Comparison of ENCODE assay signal across 9 cellular contexts in genomic region chr2:218168635-218169462, GRCh38. TPM values are rescaled to one million over a fixed set of nuclear protein-coding genes. Genes with fewer than 3 reads are reported as not detected.
DNase-seq lines count a peak whose midpoint lies in the region; ATAC-seq, FAIRE-seq and TF ChIP-seq lines count a peak whose summit lies in the region.
"Had no signal": no experiment of that assay in that cellular context is flagged by ENCODE, and none has a peak within 500 bp of the region (broad histone marks: within the 10 kb centered on the region; RNA-seq: fewer than 3 reads in every experiment).

No MANE protein-coding gene starts in this region.

- TF ChIP-seq CTCF in SU-DHL-6 (IDR thresholded peaks at IDR 0.05; ENCODE audit: insufficient read depth, low read length, poor library complexity, severe bottlenecking): peak; percentile 86

- H3K9ac ChIP-seq in SU-DHL-6 (ENCODE audit: low read length): no peak overlapping the region
- H3K9ac ChIP-seq: BLaER1 had no signal

- no peak for FAIRE-seq in HTR-8/SVneo (lab: Jason Lieb, UNC)

- no peak overlapping the region for H3K27ac ChIP-seq in SU-DHL-6 (ENCODE audit: low read depth, low read length)
- H3K27ac ChIP-seq: BLaER1 had no signal

- H3K27me3 ChIP-seq in SU-DHL-6 (ENCODE audit: low read length): no peaks in the 10 kb centered on the region
- H3K27me3 ChIP-seq: BLaER1 had no signal

- no peaks in the 10 kb centered on the region for H3K79me2 ChIP-seq in SU-DHL-6 (ENCODE audit: insufficient read depth, low read length)

- no peak overlapping the region for H3K4me2 ChIP-seq in SU-DHL-6 (ENCODE audit: low read depth, low read length, poor library complexity, severe bottlenecking)
- H3K4me2 ChIP-seq: BLaER1 had no signal

- H3K9me2 ChIP-seq in SU-DHL-6 (replicated peaks; ENCODE audit: insufficient read depth, low read length): no peaks in the 10 kb centered on the region

- no peak overlapping the region for H3K4me3 ChIP-seq in SU-DHL-6 (ENCODE audit: insufficient read depth, low read length, poor library complexity, severe bottlenecking)
- H3K4me3 ChIP-seq: BLaER1 had no signal

- no peaks in the 10 kb centered on the region for H3K9me3 ChIP-seq in SU-DHL-6 (ENCODE audit: insufficient read depth, low read length)
- H3K9me3 ChIP-seq: BLaER1 had no signal

- H4K20me1 ChIP-seq in SU-DHL-6 (ENCODE audit: low read depth, low read length): no peaks in the 10 kb centered on the region
- H4K20me1 ChIP-seq: BLaER1 had no signal

- peak; percentile 78 for ATAC-seq in activated naive CD4-positive, alpha-beta T cell treated with anti-CD3 and anti-CD28 coated beads, Interleukin-2, amount 50 U/mL, for 72 hours
- ATAC-seq in esophagus mucosa: no peak

- no peaks in the 10 kb centered on the region for H3K36me3 ChIP-seq in SU-DHL-6 (ENCODE audit: low read length)
- H3K36me3 ChIP-seq: BLaER1 had no signal

- H3F3A ChIP-seq in SU-DHL-6 (ENCODE audit: insufficient read depth): no peaks in the 10 kb centered on the region

- H3K36me3 Mint-ChIP-seq in activated naive CD4-positive, alpha-beta T cell treated with anti-CD3 and anti-CD28 coated beads, Interleukin-2, amount 50 U/mL, for 72 hours: no peaks in the 10 kb centered on the region

- H3K9me3 Mint-ChIP-seq in activated naive CD4-positive, alpha-beta T cell treated with anti-CD3 and anti-CD28 coated beads, Interleukin-2, amount 50 U/mL, for 72 hours: no peaks in the 10 kb centered on the region

- H2AFZ ChIP-seq in SU-DHL-6 (ENCODE audit: low read depth, low read length, severe bottlenecking): no peak overlapping the region

- H3K27ac Mint-ChIP-seq in activated naive CD4-positive, alpha-beta T cell treated with anti-CD3 and anti-CD28 coated beads, Interleukin-2, amount 50 U/mL, for 72 hours: no peak overlapping the region

- peak; percentile 2 for DNase-seq in DMS79 (lab: John Stamatoyannopoulos, UW)
- DNase-seq in DMS79 treated with DMSO at 0.1 percent for 48 hours (lab: John Stamatoyannopoulos, UW): no peak
- DNase-seq in HTR-8/SVneo (ENCODE audit: insufficient read length, low spot score): peak; percentile 62
- DNase-seq in activated naive CD4-positive, alpha-beta T cell treated with anti-CD3 and anti-CD28 coated beads, Interleukin-2, amount 50 U/mL, for 72 hours (ENCODE audit: low spot score in 2 of 2): peak in 1 of 2 donors; percentile 79
- DNase-seq in inferior parietal cortex (ENCODE audit: extremely low spot score): peak; percentile 29
- peak; percentile 74 for DNase-seq in stimulated activated CD4-positive, alpha-beta T cell treated with anti-CD3 and anti-CD28 coated beads, Interleukin-4, amount 100 ng/mL, for 24 hours

RNA-seq across cellular contexts. Expression of gene CXCR1, which starts 2.1 kb away (rescaled TPM):
- total RNA-seq in activated naive CD4-positive, alpha-beta T cell treated with anti-CD3 and anti-CD28 coated beads, Interleukin-2, amount 50 U/mL, for 72 hours: not detected
- 0.72 TPM for total RNA-seq in esophagus mucosa

RNA-seq across cellular contexts. Expression of gene CXCR2, which starts 43.0 kb away (rescaled TPM):
- under 1 TPM in 1 of 2 donors, not detected in 1; 0.33 TPM for total RNA-seq in activated naive CD4-positive, alpha-beta T cell treated with anti-CD3 and anti-CD28 coated beads, Interleukin-2, amount 50 U/mL, for 72 hours
- total RNA-seq in esophagus mucosa: 18.7 TPM

RNA-seq across cellular contexts. Expression of gene ARPC2, which starts 48.1 kb away (rescaled TPM):
- total RNA-seq in activated naive CD4-positive, alpha-beta T cell treated with anti-CD3 and anti-CD28 coated beads, Interleukin-2, amount 50 U/mL, for 72 hours: 100 to 1,000 TPM; 567 to 656 TPM
- 383 TPM for total RNA-seq in esophagus mucosa

Comparison
In these comparisons a context has a peak if more than half of its experiments do, and no peak if none do; other contexts are left out.
1. RNA of gene CXCR2, which starts 43.0 kb away (total RNA-seq): 18.7 TPM in esophagus mucosa (single experiment); 0.33 TPM in activated naive CD4-positive, alpha-beta T cell treated with anti-CD3 and anti-CD28 coated beads, Interleukin-2, amount 50 U/mL, for 72 hours; every median in the first group is over 10 times any median in the second.